Comparison of ENCODE assay signal across 1 cellular context in genomic region chr5:115841382-115842088, GRCh38.
A peak's percentile ranks its signal among the peaks of the same experiment; 100 is the strongest.
TF ChIP-seq lines count a peak whose summit lies in the region.

TSS of gene AP3S1 (plus strand) at chr5:115841935. CDS start at chr5:115842038, 103 bp downstream.
TSS of gene ATG12 (minus strand) at chr5:115841565. CDS start at chr5:115841552, 13 bp downstream.

TF ChIP-seq in HepG2, 621 proteins besides CTCF, POLR2A, EP300 and RAD21 (continued from another document and continues in another):
- TF ChIP-seq PATZ1 (CRISPR knock-in tag; IDR thresholded peaks at IDR 0.05): peak; percentile 89
- peak; percentile 95 for TF ChIP-seq CREB3 (CRISPR knock-in tag; IDR thresholded peaks at IDR 0.05)
- TF ChIP-seq FOXO1 (CRISPR knock-in tag; IDR thresholded peaks at IDR 0.05): peak; percentile 56; the same call in 1 of the 2 replicates
- peak; percentile 88; the same call in 1 of the 2 replicates for TF ChIP-seq ZFP36L1 (CRISPR knock-in tag; IDR thresholded peaks at IDR 0.05)
- TF ChIP-seq THAP7 (CRISPR knock-in tag; IDR thresholded peaks at IDR 0.05): peak; percentile 64; the same call in 1 of the 2 replicates
- TF ChIP-seq MYNN (CRISPR knock-in tag; IDR thresholded peaks at IDR 0.05; ENCODE audit: low read depth): peak; percentile 87
- peak; percentile 83 for TF ChIP-seq POGK (CRISPR knock-in tag; conservative IDR thresholded peaks at IDR 0.05)
- TF ChIP-seq ZNF180 (CRISPR knock-in tag; IDR thresholded peaks at IDR 0.05; ENCODE audit: borderline replicate concordance, low read depth): no peak
- no peak for TF ChIP-seq TRIM22 (IDR thresholded peaks at IDR 0.05)
- TF ChIP-seq RBM39 (IDR thresholded peaks at IDR 0.05; ENCODE audit: low read depth, low read length, poor library complexity, severe bottlenecking): peak; percentile 58
- TF ChIP-seq FLYWCH1 (CRISPR knock-in tag; IDR thresholded peaks at IDR 0.05): peak; percentile 80; the same call in 1 of the 2 replicates
- TF ChIP-seq NR1H2 (CRISPR knock-in tag; IDR thresholded peaks at IDR 0.05; ENCODE audit: borderline replicate concordance, low read depth): 0 out of 2 replicates have a peak, but pooled peaks have one; percentile 19
- TF ChIP-seq ADNP (CRISPR knock-in tag; IDR thresholded peaks at IDR 0.05): no peak; the same call in 1 of the 2 replicates
- peak; percentile 19; the same call in 1 of the 2 replicates for TF ChIP-seq ZNF367 (CRISPR knock-in tag; IDR thresholded peaks at IDR 0.05; ENCODE audit: borderline replicate concordance)
- TF ChIP-seq SP1 (IDR thresholded peaks at IDR 0.05): no peak
- TF ChIP-seq SP1 (CRISPR knock-in tag; IDR thresholded peaks at IDR 0.05): peak; percentile 93
- peak; percentile 71; the same call in 1 of the 2 replicates for TF ChIP-seq MYPOP (CRISPR knock-in tag; IDR thresholded peaks at IDR 0.05)
- TF ChIP-seq ZNF12 (CRISPR knock-in tag; IDR thresholded peaks at IDR 0.05): no peak; the same call in 1 of the 2 replicates
- TF ChIP-seq ZNF430 (CRISPR knock-in tag; IDR thresholded peaks at IDR 0.05): peak; percentile 93
- peak; percentile 85 for TF ChIP-seq ZNF788 (CRISPR knock-in tag; IDR thresholded peaks at IDR 0.05; ENCODE audit: borderline replicate concordance)
- TF ChIP-seq MATR3 (CRISPR knock-in tag; IDR thresholded peaks at IDR 0.05): no peak
- TF ChIP-seq MLX (CRISPR knock-in tag; IDR thresholded peaks at IDR 0.05): peak; percentile 65; the same call in 1 of the 2 replicates
- peak; percentile 96 for TF ChIP-seq KLF6 (CRISPR knock-in tag; IDR thresholded peaks at IDR 0.05)
- TF ChIP-seq ZNF687 (CRISPR knock-in tag; IDR thresholded peaks at IDR 0.05): peak; percentile 96
- TF ChIP-seq ZFP1 (CRISPR knock-in tag; IDR thresholded peaks at IDR 0.05): 0 out of 2 replicates have a peak, but pooled peaks have one; percentile 59
- TF ChIP-seq ZNF280D (CRISPR knock-in tag; IDR thresholded peaks at IDR 0.05): peak; percentile 77; the same call in 1 of the 2 replicates
- TF ChIP-seq GLMP (CRISPR knock-in tag; IDR thresholded peaks at IDR 0.05; ENCODE audit: borderline replicate concordance): peak; percentile 85; the same call in 1 of the 2 replicates
- TF ChIP-seq NBN (conservative IDR thresholded peaks at IDR 0.05): no peak
- peak; percentile 95 for TF ChIP-seq ZFY (CRISPR knock-in tag; IDR thresholded peaks at IDR 0.05)
- no peak for TF ChIP-seq ZNF512 (CRISPR knock-in tag; IDR thresholded peaks at IDR 0.05)
- TF ChIP-seq ZNF549 (CRISPR knock-in tag; IDR thresholded peaks at IDR 0.05): no peak
- peak in 1 of 2 experiments; percentile 87; a peak in 2 of 4 replicates for TF ChIP-seq KLF16 (CRISPR knock-in tag; IDR thresholded peaks at IDR 0.05)
- no peak for TF ChIP-seq ZNF512B (CRISPR knock-in tag; IDR thresholded peaks at IDR 0.05; ENCODE audit: borderline replicate concordance)
